ENCODE assay signal across 8 cellular contexts in the genomic region with DNA sequence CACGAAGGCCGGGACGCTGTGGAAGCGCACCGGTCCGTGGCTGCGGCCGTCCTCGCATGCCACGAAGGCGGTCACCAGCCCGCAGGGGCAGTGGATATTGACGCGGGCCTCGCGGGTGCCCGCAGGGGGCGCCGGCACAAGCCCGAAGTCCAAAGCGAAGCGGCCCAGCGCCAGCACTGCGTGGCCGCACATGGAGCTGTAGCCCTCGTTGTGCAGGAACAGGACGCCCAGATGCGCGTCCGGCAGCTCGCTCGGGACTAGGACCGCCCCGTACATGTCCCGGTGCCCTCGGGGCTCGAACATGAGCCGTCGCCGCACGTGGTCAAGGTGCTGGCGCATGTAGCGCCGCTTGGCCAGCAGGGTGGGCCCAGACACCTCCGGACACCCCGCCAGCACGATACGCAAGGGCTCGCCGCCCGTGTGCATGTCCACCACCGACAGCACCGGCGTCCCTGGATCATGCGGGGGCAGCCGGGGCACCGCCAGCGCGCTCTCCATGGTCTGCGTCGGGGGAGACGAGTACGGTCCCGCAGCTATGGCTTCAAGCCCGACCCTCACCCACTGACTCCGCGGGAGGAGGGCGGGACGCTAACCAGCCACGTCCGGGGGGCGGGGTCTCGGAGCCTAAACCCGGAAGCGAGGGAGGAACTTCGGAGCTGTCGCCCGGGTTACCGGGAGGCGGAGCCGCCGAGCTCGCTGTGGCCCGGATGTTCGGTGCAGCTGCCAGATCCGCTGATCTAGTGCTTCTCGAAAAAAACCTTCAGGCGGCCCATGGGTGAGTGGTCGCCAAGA. TPM values are rescaled to one million over a fixed set of nuclear protein-coding genes. Genes with fewer than 3 reads are reported as not detected.
DNase-seq lines count a peak whose midpoint lies in the region; ATAC-seq lines count a peak whose summit lies in the region.

JKAMP (plus strand) TSS at position 699 of the 792 bp plus-strand sequence; CDS start at position 772, 73 bp downstream.
L3HYPDH (minus strand) TSS at position 590 of the 792 bp plus-strand sequence; CDS start at position 498, 92 bp downstream.

- ATAC-seq in GM19468 (IDR thresholded peaks at IDR 0.05; ENCODE audit: extremely low read depth, unreplicated experiment): peak; percentile 67

- DNase-seq in COLO829 (ENCODE audit: low spot score) (peak; percentile 88), HS-5 (ENCODE audit: low read depth) (peak; percentile 74), NK-92 (lab: John Stamatoyannopoulos, UW; ENCODE audit: unreplicated experiment) (peak; percentile 83), lung microvascular endothelial cell (ENCODE audit: low read depth in 2 of 2) (peak; percentile 96 to 97)
- peak; percentile 93 to 98 for DNase-seq in activated CD8-positive, alpha-beta memory T cell treated with anti-CD3 and anti-CD28 coated beads for 1 hour (ENCODE audit: extremely low read depth in 1 of 2, low read depth in 1 of 2)
- DNase-seq in effector CD4-positive, alpha-beta T cell: peak; percentile 98
- DNase-seq in stimulated activated CD4-positive, alpha-beta T cell treated with anti-CD3 and anti-CD28 coated beads, TNF-alpha, amount 100 ng/mL, for 48 hours (ENCODE audit: low read depth in 3 of 3): peak; percentile 92 to 98 (median 97)

RNA-seq across cellular contexts. Expression of gene JKAMP, which starts in this region (rescaled TPM):
- 35.7 and 40.5 TPM in 2 replicates for total RNA-seq in lung microvascular endothelial cell

RNA-seq across cellular contexts. Expression of gene L3HYPDH, which starts in this region (rescaled TPM):
- 11.8 and 15.1 TPM in 2 replicates for total RNA-seq in lung microvascular endothelial cell

Comparison
In these comparisons a context has a peak if more than half of its experiments do, and no peak if none do; other contexts are left out.
1. Peak in every context shown above with its lines: DNase-seq and ATAC-seq.